In genomic region chr3:127735767-127736693, GRCh38 we compare ENCODE assay signal across 7 cellular contexts.
DNase-seq lines count a peak whose midpoint lies in the region; ATAC-seq and TF ChIP-seq lines count a peak whose summit lies in the region.

No MANE protein-coding gene starts in this region.

- H3K9me3 ChIP-seq in esophagus squamous epithelium (no peaks in the 10 kb centered on the region), psoas muscle (no peaks in the 10 kb centered on the region)

- peak; percentile 94 to 96 for DNase-seq in NOMO-1 (lab: John Stamatoyannopoulos, UW; ENCODE audit: unreplicated experiment in 2 of 2)
- no peak for DNase-seq in esophagus squamous epithelium (lab: John Stamatoyannopoulos, UW)
- DNase-seq in psoas muscle = no peak
- DNase-seq in occipital lobe (lab: John Stamatoyannopoulos, UW) = no peak
- no peak for DNase-seq in NCI-H2029 treated with DMSO at 0.1 percent for 48 hours (lab: John Stamatoyannopoulos, UW)

- no peak overlapping the region for H3K4me3 ChIP-seq in esophagus squamous epithelium
- H3K4me3 ChIP-seq in psoas muscle = peak overlapping the region; percentile 24

- H3K4me1 ChIP-seq in esophagus squamous epithelium = peaks cover 19 to 78% (median 28%) of the 10 kb centered on the region in 3 donors
- peaks cover 42% of the 10 kb centered on the region for H3K4me1 ChIP-seq in psoas muscle

- H3K27me3 ChIP-seq in esophagus squamous epithelium = no peaks in the 10 kb centered on the region
- H3K27me3 ChIP-seq in psoas muscle (ENCODE audit: insufficient read depth in 3 of 3, low read length in 2 of 3) = no peaks in the 10 kb centered on the region

- TF ChIP-seq CTCF in esophagus squamous epithelium (IDR thresholded peaks at IDR 0.05) (no peak), psoas muscle (IDR thresholded peaks at IDR 0.05) (no peak)

- H3K36me3 ChIP-seq in esophagus squamous epithelium = peaks cover 0 to 38% (median 0%) of the 10 kb centered on the region in 3 donors
- peaks cover 0 to 3% of the 10 kb centered on the region in 2 donors for H3K36me3 ChIP-seq in psoas muscle (ENCODE audit: insufficient read depth in 1 of 2, low read depth in 1 of 2)

- TF ChIP-seq POLR2A in esophagus squamous epithelium (IDR thresholded peaks at IDR 0.05) = no peak

- peak; percentile 69 for ATAC-seq in GM18867 (IDR thresholded peaks at IDR 0.05; ENCODE audit: unreplicated experiment)
- ATAC-seq in HG02642 (IDR thresholded peaks at IDR 0.05; ENCODE audit: poor library complexity, unreplicated experiment) = peak; percentile 74
- ATAC-seq in psoas muscle = peak; percentile 39 to 59 (median 49)

- intact Hi-C loops in esophagus squamous epithelium (cut with DNase I) (no loop called here), psoas muscle (cut with DNase I) (no loop called here)

- H3K27ac ChIP-seq in esophagus squamous epithelium (peak overlapping the region in 3 of 4 donors; percentile 36 to 39 (median 39)), psoas muscle (peak overlapping the region; percentile 56)

- 52 to 55% methylated on average over 9 of the region's 9 CpGs for WGBS in esophagus squamous epithelium, 2 donors
- WGBS in psoas muscle, 3 donors = 54 to 61% (median 60%) methylated on average over 9 of the region's 9 CpGs

Comparison
In these comparisons a context has a peak if more than half of its experiments do, and no peak if none do; other contexts are left out.
1. DNase-seq: peak in NOMO-1 (2 of 2); none in esophagus squamous epithelium (single experiment), psoas muscle (0 of 2), occipital lobe (single experiment) and NCI-H2029 treated with DMSO at 0.1 percent for 48 hours (single experiment).
2. Peak in every context shown above with its lines, with median percentiles within 50 percentile points of each other: ATAC-seq.